Comparison of ENCODE assay signal across 30 cellular contexts in the genomic region with DNA sequence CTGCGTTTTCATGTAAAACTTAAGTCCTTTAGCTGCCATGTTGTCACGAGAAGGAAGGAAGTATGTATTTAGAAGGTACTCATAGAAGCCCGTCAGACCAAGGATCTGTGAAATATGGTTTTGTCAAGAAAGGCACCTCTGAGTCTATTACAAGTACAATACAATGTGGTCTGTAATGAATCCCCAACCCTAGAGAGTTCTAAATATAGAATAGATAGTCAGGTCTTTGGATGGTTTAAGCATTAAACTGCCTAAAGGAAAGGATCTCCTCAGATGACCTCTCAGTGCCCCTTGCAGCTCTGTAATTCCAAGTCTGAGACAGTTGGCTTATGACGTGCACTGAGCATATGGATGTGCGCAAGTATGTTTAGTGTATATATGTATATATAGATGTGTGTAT.
"Had no signal": no experiment of that assay in that cellular context is flagged by ENCODE, and none has a peak within 500 bp of the region (broad histone marks: within the 10 kb centered on the region; RNA-seq: fewer than 3 reads in every experiment).

No MANE protein-coding gene starts in this region.

- H3K27me3 ChIP-seq: brain microvascular endothelial cell, Peyer's patch had no signal

- H3K36me3 ChIP-seq: brain microvascular endothelial cell, Peyer's patch had no signal

- ATAC-seq: activated CD8-positive, alpha-beta memory T cell treated with anti-CD3 and anti-CD28 coated beads, Interleukin-2, amount 10 ng/mL, durations not matched to agents 7 days and 5 days; activated naive CD8-positive, alpha-beta T cell treated with anti-CD3 and anti-CD28 coated beads, Interleukin-2, amount 50 U/mL, for 24 hours; PC-3 had no signal

- H3K27ac ChIP-seq: brain microvascular endothelial cell, KMS-11, Peyer's patch, VCaP had no signal

- H3K4me3 ChIP-seq: Peyer's patch had no signal

- DNase-seq: activated CD4-positive, alpha-beta memory T cell treated with anti-CD3 and anti-CD28 coated beads, Interleukin-2, amount 10 ng/mL, durations not matched to agents 7 days and 5 days; activated CD4-positive, alpha-beta T cell treated with anti-CD3 and anti-CD28 coated beads for 1 hour; activated CD4-positive, alpha-beta T cell treated with anti-CD3 and anti-CD28 coated beads for 48 hours; activated CD4-positive, CD25-positive, alpha-beta regulatory T cell; activated CD8-positive, alpha-beta memory T cell treated with anti-CD3 and anti-CD28 coated beads for 24 hours; activated CD8-positive, alpha-beta memory T cell treated with anti-CD3 and anti-CD28 coated beads, Interleukin-2, amount 10 ng/mL, durations not matched to agents 7 days and 5 days; activated CD8-positive, alpha-beta memory T cell treated with anti-CD3 and anti-CD28 coated beads, Interleukin-2, amount 50 U/mL, for 48 hours; activated effector memory CD4-positive, alpha-beta T cell treated with Interleukin-2 at 50 U/mL for 16 hours; activated naive CD4-positive, alpha-beta T cell treated with anti-CD3 and anti-CD28 coated beads, Interleukin-2, amount 10 ng/mL, durations not matched to agents 7 days and 5 days; activated naive CD8-positive, alpha-beta T cell treated with anti-CD3 and anti-CD28 coated beads, Interleukin-2, amount 50 U/mL, for 24 hours; activated T-cell treated with anti-CD3 and anti-CD28 coated beads, Interleukin-2, amount 50 U/mL, for 48 hours; anterior cingulate cortex; brain microvascular endothelial cell; MM.1S; MV-4-11; NCI-H1092; NCI-H187 treated with DMSO at 0.1 percent for 48 hours; NCI-H2081; NCI-H510A treated with DMSO at 0.1 percent for 48 hours; NCI-H526 treated with DMSO at 0.1 percent for 48 hours; NK-92 treated with Interleukin-12 subunit alpha and Interleukin-12 subunit beta, amount 100 ng/mL, for 24 hours; PC-3; Peyer's patch; RPMI8226; SW 1271; T-helper 1 cell; T-helper 2 cell; T-helper 9 cell had no signal

- H3K9me3 ChIP-seq: Peyer's patch had no signal
